8 cellular contexts compared by ENCODE assay signal in genomic region chr5:159826351-159827222, GRCh38.
DNase-seq lines count a peak whose midpoint lies in the region; ATAC-seq and TF ChIP-seq lines count a peak whose summit lies in the region.

No MANE protein-coding gene starts in this region.

- TF ChIP-seq CTCF in HFF-Myc (IDR thresholded peaks at IDR 0.05; ENCODE audit: low read depth, low read length, missing control alignments) (no peak), NB4 (IDR thresholded peaks at IDR 0.05; ENCODE audit: low read depth, low read length) (no peak), fibroblast of lung (conservative IDR thresholded peaks at IDR 0.05 in 1 of 2, IDR thresholded peaks at IDR 0.05 in 1 of 2; ENCODE audit: low read depth in 1 of 2, low read length in 2 of 2) (no peak), tibial artery (IDR thresholded peaks at IDR 0.05) (no peak)

- H4K20me1 ChIP-seq in fibroblast of lung (ENCODE audit: control insufficient read depth, extremely low read depth, insufficient read depth, low read length) = no peaks in the 10 kb centered on the region

- H3K27me3 Mint-ChIP-seq in naive thymus-derived CD8-positive, alpha-beta T cell = peaks cover 2 to 26% (median 2%) of the 10 kb centered on the region in 5 donors

- intact Hi-C loops in tibial artery (cut with DNase I; ENCODE audit: low total_unique reads) = no loop called here

- H3K4me3 Mint-ChIP-seq in naive thymus-derived CD8-positive, alpha-beta T cell = no peak overlapping the region

- H3K9ac ChIP-seq in fibroblast of lung (ENCODE audit: insufficient read depth, low read length) = no peak overlapping the region

- POLR2A ChIA-PET in naive thymus-derived CD8-positive, alpha-beta T cell (lab: Charles Lee) = no interaction called here

- TF ChIP-seq POLR2A in NB4 (IDR thresholded peaks at IDR 0.05; ENCODE audit: extremely low read depth, insufficient read length) = no peak

- H3K4me1 ChIP-seq in fibroblast of lung (ENCODE audit: control insufficient read depth, extremely low read depth, insufficient read depth, low read length) (peaks cover 6% of the 10 kb centered on the region), tibial artery (peaks cover 0 to 21% (median 11%) of the 10 kb centered on the region in 4 donors)

- peak; percentile 97 for ATAC-seq in GM18519 (IDR thresholded peaks at IDR 0.05; ENCODE audit: low FRiP score, unreplicated experiment)
- ATAC-seq in stimulated activated naive CD8-positive, alpha-beta T cell treated with anti-CD3 and anti-CD28 coated beads, Interleukin-15, Interleukin-2, amounts not matched to agents 100 U/mL and 50 U/mL, for 24 hours = no peak
- ATAC-seq in naive thymus-derived CD8-positive, alpha-beta T cell = no peak

- H3K36me3 ChIP-seq in fibroblast of lung (ENCODE audit: control insufficient read depth, insufficient read depth, low read length) = no peaks in the 10 kb centered on the region
- no peaks in the 10 kb centered on the region for H3K36me3 ChIP-seq in tibial artery

- no peaks in the 10 kb centered on the region for H3K79me2 ChIP-seq in fibroblast of lung (ENCODE audit: control insufficient read depth, insufficient read depth, low read length)

- no peaks in the 10 kb centered on the region for H3K9me3 ChIP-seq in fibroblast of lung (ENCODE audit: control insufficient read depth, insufficient read depth, low read depth, low read length)
- no peaks in the 10 kb centered on the region for H3K9me3 ChIP-seq in tibial artery

- H3K27me3 ChIP-seq in fibroblast of lung (ENCODE audit: control insufficient read depth, insufficient read depth, low read length) (no peaks in the 10 kb centered on the region), tibial artery (no peaks in the 10 kb centered on the region)

- H3K4me1 Mint-ChIP-seq in naive thymus-derived CD8-positive, alpha-beta T cell = no peaks in the 10 kb centered on the region

- H3K27ac ChIP-seq in fibroblast of lung (ENCODE audit: insufficient read depth, low read length) (no peak overlapping the region), tibial artery (peak overlapping the region; percentile 15 to 44)

- H3K36me3 Mint-ChIP-seq in naive thymus-derived CD8-positive, alpha-beta T cell = no peaks in the 10 kb centered on the region

- no peaks in the 10 kb centered on the region for H3K9me3 Mint-ChIP-seq in naive thymus-derived CD8-positive, alpha-beta T cell

- DNase-seq in HFF-Myc (ENCODE audit: extremely low read depth, low read depth) (peak; percentile 37), NB4 (ENCODE audit: low read depth) (peak; percentile 24), fibroblast of lung (ENCODE audit: low read depth in 2 of 2) (peak; percentile 52 to 93), tibial artery (no peak), NCI-H82 (lab: John Stamatoyannopoulos, UW) (no peak)
- DNase-seq in stimulated activated naive CD8-positive, alpha-beta T cell treated with anti-CD3 and anti-CD28 coated beads, Interleukin-15, Interleukin-2, amounts not matched to agents 100 U/mL and 50 U/mL, for 24 hours = no peak
- no peak for DNase-seq in naive thymus-derived CD8-positive, alpha-beta T cell

- H2AFZ ChIP-seq in fibroblast of lung (ENCODE audit: low read length) = peak overlapping the region; percentile 18

- peak overlapping the region; percentile 32 for H3K4me2 ChIP-seq in fibroblast of lung (ENCODE audit: extremely low read depth, insufficient read depth, low read length)

- H3K4me3 ChIP-seq in HFF-Myc (replicated peaks; ENCODE audit: low read depth, low read length) (no peak overlapping the region), NB4 (ENCODE audit: low read depth, low read length) (no peak overlapping the region), fibroblast of lung (replicated peaks in 1 of 4; ENCODE audit: control extremely low read depth in 1 of 4, insufficient read depth in 1 of 4, low read depth in 3 of 4, low read length in 4 of 4) (no peak overlapping the region), tibial artery (no peak overlapping the region)

- H3K27ac Mint-ChIP-seq in naive thymus-derived CD8-positive, alpha-beta T cell = no peak overlapping the region

Comparison
In these comparisons a context has a peak if more than half of its experiments do, and no peak if none do; other contexts are left out.
1. DNase-seq: peak in HFF-Myc (single experiment), NB4 (single experiment) and fibroblast of lung (2 of 2); none in tibial artery (0 of 2), stimulated activated naive CD8-positive, alpha-beta T cell treated with anti-CD3 and anti-CD28 coated beads, Interleukin-15, Interleukin-2, amounts not matched to agents 100 U/mL and 50 U/mL, for 24 hours (single experiment), naive thymus-derived CD8-positive, alpha-beta T cell (0 of 10) and NCI-H82 (single experiment).